13 cellular contexts compared by ENCODE assay signal in the genomic region with DNA sequence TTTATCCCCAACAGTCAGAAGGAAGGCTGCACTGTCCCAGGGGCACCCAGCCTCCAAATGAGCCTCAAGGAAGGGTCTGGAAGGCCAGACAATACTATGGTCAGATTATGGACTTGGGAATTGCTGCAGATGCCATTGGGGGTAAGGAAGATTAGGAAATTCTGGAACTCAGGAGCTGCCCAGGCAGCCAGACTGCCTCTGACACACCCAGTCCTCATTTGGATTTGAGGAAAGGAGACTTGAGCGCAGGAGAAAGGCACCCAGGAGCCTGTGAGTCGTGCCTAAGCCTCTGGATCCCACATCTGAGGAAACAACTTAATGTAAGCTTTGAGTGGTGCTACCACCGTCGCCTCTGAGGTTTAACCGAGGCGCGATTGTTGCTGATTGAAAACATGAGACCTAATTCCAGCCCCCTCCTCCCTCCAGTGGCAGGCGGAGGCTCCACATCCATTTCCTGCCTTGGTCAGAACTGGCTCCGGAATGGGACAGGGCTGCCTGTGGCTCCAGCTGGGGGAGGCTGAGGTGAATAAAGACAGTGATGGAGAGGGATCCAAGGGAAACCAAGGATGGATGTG.
DNase-seq lines count a peak whose midpoint lies in the region; ATAC-seq and TF ChIP-seq lines count a peak whose summit lies in the region.
"Had no signal": no experiment of that assay in that cellular context is flagged by ENCODE, and none has a peak within 500 bp of the region (broad histone marks: within the 10 kb centered on the region; RNA-seq: fewer than 3 reads in every experiment).

No MANE protein-coding gene starts in this region.

- H3K9me3 ChIP-seq in GM23248 (ENCODE audit: low read depth) (no peaks in the 10 kb centered on the region), right cardiac atrium (ENCODE audit: control insufficient read depth, low read length) (no peaks in the 10 kb centered on the region)
- H3K9me3 ChIP-seq: suprapubic skin had no signal

- intact Hi-C loops in right cardiac atrium (cut with DNase I) (loop anchor here in 2 of 4 donors (2.0 to 10.0 kb wide), 3 partner anchors 64 to 214 kb away; no protein-coding TSS in a partner anchor), sciatic nerve (cut with DNase I) (no loop called here)

- TF ChIP-seq CTCF in astrocyte of the spinal cord (IDR thresholded peaks at IDR 0.05; ENCODE audit: low read depth, low read length): peak; percentile 42
- TF ChIP-seq CTCF in GM20000 (IDR thresholded peaks at IDR 0.05; ENCODE audit: extremely low read depth, missing control alignments): no peak

- 0 out of 2 replicates have a peak overlapping the region, but pooled peaks have one; percentile 8 for H2AFZ ChIP-seq in GM23248

- no peaks in the 10 kb centered on the region for H4K20me1 ChIP-seq in GM23248 (ENCODE audit: insufficient read depth)

- peak; percentile 56 to 68 for ATAC-seq in right cardiac atrium
- ATAC-seq in sciatic nerve: peak; percentile 59

- H3K9ac ChIP-seq in GM23248: no peak overlapping the region

- H3F3A ChIP-seq in GM23248 (ENCODE audit: insufficient read depth): no peaks in the 10 kb centered on the region

- H3K4me3 ChIP-seq in GM23248 (no peak overlapping the region), astrocyte of the spinal cord (ENCODE audit: low read depth, low read length) (no peak overlapping the region), right cardiac atrium (ENCODE audit: low read length) (no peak overlapping the region)
- H3K4me3 ChIP-seq: suprapubic skin had no signal

- peak overlapping the region; percentile 9 for H3K4me2 ChIP-seq in GM23248 (ENCODE audit: unreplicated experiment)

- in situ Hi-C loops in GM23248 (cut with MboI) (loop anchor here (25.0 kb wide), 1 partner anchor 441 kb away; no protein-coding TSS in a partner anchor), astrocyte of the spinal cord (cut with HindIII; ENCODE audit: low sequenced_read_pairs) (no loop called here)

- H3K4me1 ChIP-seq in GM23248 (ENCODE audit: insufficient read depth) (peaks cover 22% of the 10 kb centered on the region), right cardiac atrium (ENCODE audit: control insufficient read depth, insufficient read depth, low read length) (no peaks in the 10 kb centered on the region)

- 20 to 26% methylated on average over 9 of the region's 9 CpGs for WGBS in GM23248 (ENCODE audit: low coverage in 1 of 2, low lambda C conversion rate in 2 of 2, missing lambda C conversion rate in 2 of 2), 2 experiments
- 31% methylated on average over 9 of the region's 9 CpGs for WGBS in right cardiac atrium

- H3K36me3 ChIP-seq in GM23248 (ENCODE audit: low read depth): no peaks in the 10 kb centered on the region
- H3K36me3 ChIP-seq: suprapubic skin had no signal

- no peaks in the 10 kb centered on the region for H3K79me2 ChIP-seq in GM23248 (ENCODE audit: insufficient read depth)

- DNase-seq in GM23248 (peak; percentile 34), astrocyte of the spinal cord (ENCODE audit: low read depth, low spot score) (no peak), right cardiac atrium (peak; percentile 44 to 80 (median 68)), sciatic nerve (ENCODE audit: low spot score) (no peak), GM20000 (ENCODE audit: low spot score) (no peak), HT-29 (ENCODE audit: low spot score) (no peak), GM19240 (ENCODE audit: insufficient read length, low spot score) (no peak), DMS53 (lab: John Stamatoyannopoulos, UW) (no peak)
- DNase-seq: activated CD4-positive, alpha-beta T cell treated with anti-CD3 and anti-CD28 coated beads, Interleukin-2, amount 50 U/mL, for 48 hours; activated naive CD4-positive, alpha-beta T cell treated with anti-CD3 and anti-CD28 coated beads, Interleukin-2, amount 10 ng/mL, durations not matched to agents 7 days and 5 days; occipital lobe; stimulated activated CD4-positive, alpha-beta T cell treated with anti-CD3 and anti-CD28 coated beads, Interleukin-4, amount 100 ng/mL, for 1 hour had no signal

- H3K27ac ChIP-seq in GM23248 (no peak overlapping the region), right cardiac atrium (ENCODE audit: low read length) (peak overlapping the region; percentile 40)
- H3K27ac ChIP-seq: suprapubic skin had no signal

- no peaks in the 10 kb centered on the region for H3K9me2 ChIP-seq in GM23248 (ENCODE audit: insufficient read depth)

- H3K27me3 ChIP-seq in GM23248 (replicated peaks; ENCODE audit: insufficient read depth): no peaks in the 10 kb centered on the region
- H3K27me3 ChIP-seq in right cardiac atrium (ENCODE audit: control insufficient read depth, insufficient read depth): no peaks in the 10 kb centered on the region
- H3K27me3 ChIP-seq: suprapubic skin had no signal

Comparison
In these comparisons a context has a peak if more than half of its experiments do, and no peak if none do; other contexts are left out.
1. DNase-seq: peak in GM23248 (single experiment) and right cardiac atrium (3 of 3); none in astrocyte of the spinal cord (single experiment), sciatic nerve (single experiment), GM20000 (single experiment), HT-29 (single experiment), GM19240 (single experiment) and DMS53 (single experiment).